Comparison of ENCODE assay signal across 10 cellular contexts in the genomic region with DNA sequence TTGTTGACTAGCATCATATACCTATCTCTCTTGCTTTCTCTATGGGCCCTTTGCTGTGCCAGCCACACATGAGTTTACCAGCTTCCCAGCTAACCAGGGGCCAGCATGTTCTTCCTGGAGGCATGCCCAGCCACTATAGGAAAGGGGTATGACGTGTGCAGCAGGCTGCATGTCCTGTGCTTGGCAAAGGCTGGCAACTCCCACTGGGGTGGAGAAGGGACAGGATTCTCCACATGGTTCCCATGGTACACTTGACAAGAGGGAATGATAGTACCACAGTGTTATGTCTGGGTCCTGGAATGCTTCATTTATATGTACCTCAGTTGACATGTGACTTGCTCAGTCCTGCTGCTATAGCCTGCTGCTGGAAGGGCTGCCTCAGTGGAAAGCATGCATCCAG.
DNase-seq lines count a peak whose midpoint lies in the region; TF ChIP-seq lines count a peak whose summit lies in the region.
"Had no signal": no experiment of that assay in that cellular context is flagged by ENCODE, and none has a peak within 500 bp of the region (broad histone marks: within the 10 kb centered on the region; RNA-seq: fewer than 3 reads in every experiment).

No MANE protein-coding gene starts in this region.

- no peak overlapping the region for H3K4me2 ChIP-seq in hepatocyte

- H3K27me3 ChIP-seq in MG63 (no peaks in the 10 kb centered on the region), hepatocyte (no peaks in the 10 kb centered on the region), suprapubic skin (no peaks in the 10 kb centered on the region)

- peak overlapping the region; percentile 30 for H3K27ac ChIP-seq in hepatocyte
- H3K27ac ChIP-seq in suprapubic skin, result peak overlapping the region; percentile 59

- no peaks in the 10 kb centered on the region for H3K9me3 ChIP-seq in MG63
- H3K9me3 ChIP-seq in hepatocyte (ENCODE audit: low read depth), result no peaks in the 10 kb centered on the region
- H3K9me3 ChIP-seq in suprapubic skin, result no peaks in the 10 kb centered on the region

- H3K36me3 ChIP-seq in MG63 (no peaks in the 10 kb centered on the region), hepatocyte (replicated peaks; ENCODE audit: insufficient read depth, low read depth) (no peaks in the 10 kb centered on the region), suprapubic skin (no peaks in the 10 kb centered on the region)

- no peak for TF ChIP-seq EP300 in suprapubic skin (IDR thresholded peaks at IDR 0.05)

- TF ChIP-seq POLR2A in suprapubic skin (IDR thresholded peaks at IDR 0.05), result no peak

- H3K4me3 ChIP-seq in MG63, result no peak overlapping the region
- no peak overlapping the region for H3K4me3 ChIP-seq in cardiac fibroblast (replicated peaks in 1 of 2; ENCODE audit: low read depth in 2 of 2, low read length in 2 of 2)
- no peak overlapping the region for H3K4me3 ChIP-seq in hepatocyte
- no peak overlapping the region for H3K4me3 ChIP-seq in suprapubic skin

- 54% methylated on average over 1 of the region's 1 CpG for WGBS in hepatocyte (ENCODE audit: low lambda C conversion rate, missing lambda C conversion rate)
- 17% methylated on average over 1 of the region's 1 CpG for WGBS in suprapubic skin

- peak; percentile 71 for DNase-seq in MG63
- DNase-seq in cardiac fibroblast (ENCODE audit: low read depth in 2 of 2), result peak; percentile 77 to 86
- no peak for DNase-seq in hepatocyte (ENCODE audit: low spot score)
- DNase-seq in suprapubic skin (ENCODE audit: low spot score in 2 of 2), result no peak
- DNase-seq in GM03348 (ENCODE audit: low spot score), result no peak
- no peak for DNase-seq in midbrain (lab: John Stamatoyannopoulos, UW)
- DNase-seq in KG1 (lab: John Stamatoyannopoulos, UW), result no peak
- DNase-seq: cortex of kidney; natural killer cell; stimulated activated CD4-positive, alpha-beta T cell treated with anti-CD3 and anti-CD28 coated beads, Interleukin-1b, Interleukin-23, amount 100 ng/mL, for 48 hours had no signal

- H2AFZ ChIP-seq in hepatocyte, result no peak overlapping the region

- H3K4me1 ChIP-seq in hepatocyte (ENCODE audit: insufficient read depth) (no peaks in the 10 kb centered on the region), suprapubic skin (peaks cover 8% of the 10 kb centered on the region)

- TF ChIP-seq CTCF in cardiac fibroblast (IDR thresholded peaks at IDR 0.05; ENCODE audit: low read depth, low read length), result no peak
- no peak for TF ChIP-seq CTCF in hepatocyte (IDR thresholded peaks at IDR 0.05; ENCODE audit: poor library complexity)
- no peak for TF ChIP-seq CTCF in suprapubic skin (IDR thresholded peaks at IDR 0.05)

- H3K9me2 ChIP-seq in hepatocyte (replicated peaks; ENCODE audit: insufficient read depth), result no peaks in the 10 kb centered on the region

- H4K20me1 ChIP-seq in hepatocyte (ENCODE audit: insufficient read depth, poor library complexity, severe bottlenecking), result no peaks in the 10 kb centered on the region

- peaks cover 2% of the 10 kb centered on the region for H3K79me2 ChIP-seq in hepatocyte

Comparison
In these comparisons a context has a peak if more than half of its experiments do, and no peak if none do; other contexts are left out.
1. DNase-seq: peak in MG63 (single experiment) and cardiac fibroblast (2 of 2); none in hepatocyte (single experiment), suprapubic skin (0 of 2), GM03348 (single experiment), midbrain (single experiment) and KG1 (single experiment).